18 cellular contexts compared by ENCODE assay signal in genomic region chr22:39246217-39246616, GRCh38. TPM values are rescaled to one million over a fixed set of nuclear protein-coding genes. Genes with fewer than 3 reads are reported as not detected.
DNase-seq lines count a peak whose midpoint lies in the region; ATAC-seq and TF ChIP-seq lines count a peak whose summit lies in the region.
"Had no signal": no experiment of that assay in that cellular context is flagged by ENCODE, and none has a peak within 500 bp of the region (broad histone marks: within the 10 kb centered on the region; RNA-seq: fewer than 3 reads in every experiment).

No MANE protein-coding gene starts in this region.

- H3K79me2 ChIP-seq in PC-9 (ENCODE audit: low read depth): peaks cover 29% of the 10 kb centered on the region

- no peak overlapping the region for H3K27ac Mint-ChIP-seq in CD4-positive, alpha-beta T cell
- H3K27ac Mint-ChIP-seq in central memory CD8-positive, alpha-beta T cell (ENCODE audit: low read depth): peak overlapping the region; percentile 56
- H3K27ac Mint-ChIP-seq in endodermal cell: no peak overlapping the region
- H3K27ac Mint-ChIP-seq: GM23338 had no signal

- peaks cover 11% of the 10 kb centered on the region for H3K27me3 Mint-ChIP-seq in CD4-positive, alpha-beta T cell
- H3K27me3 Mint-ChIP-seq in central memory CD8-positive, alpha-beta T cell: no peaks in the 10 kb centered on the region
- H3K27me3 Mint-ChIP-seq in endodermal cell (ENCODE audit: insufficient read depth): peaks cover 48% of the 10 kb centered on the region

- peaks cover 10% of the 10 kb centered on the region for H3K27me3 ChIP-seq in CD4-positive, alpha-beta T cell (ENCODE audit: control insufficient read depth, insufficient read depth, low read length)
- H3K27me3 ChIP-seq in PC-9 (ENCODE audit: insufficient read depth, low read depth) (no peaks in the 10 kb centered on the region), psoas muscle (ENCODE audit: insufficient read depth in 3 of 3, low read length in 2 of 3) (no peaks in the 10 kb centered on the region), endodermal cell (ENCODE audit: control insufficient read depth, insufficient read depth, low read length, poor library complexity, severe bottlenecking) (peaks cover 36% of the 10 kb centered on the region)

- peak overlapping the region; percentile 89 for H3K4me3 Mint-ChIP-seq in CD4-positive, alpha-beta T cell
- H3K4me3 Mint-ChIP-seq in central memory CD8-positive, alpha-beta T cell: peak overlapping the region; percentile 95
- H3K4me3 Mint-ChIP-seq in endodermal cell: no peak overlapping the region

- no peak for TF ChIP-seq CTCF in CD4-positive, alpha-beta T cell (IDR thresholded peaks at IDR 0.05)
- TF ChIP-seq CTCF in PC-9 (conservative IDR thresholded peaks at IDR 0.05) (no peak), psoas muscle (IDR thresholded peaks at IDR 0.05) (no peak), endodermal cell (conservative IDR thresholded peaks at IDR 0.05) (no peak)

- DNase-seq in CD4-positive, alpha-beta T cell: no peak
- DNase-seq in PC-9 (no peak), psoas muscle (no peak), endodermal cell (no peak), G401 (ENCODE audit: low spot score) (no peak), COR-L47 (lab: John Stamatoyannopoulos, UW) (no peak)
- DNase-seq in central memory CD8-positive, alpha-beta T cell (ENCODE audit: low spot score in 2 of 2): no peak
- DNase-seq: DMS79 treated with DMSO at 0.1 percent for 48 hours, IMR-90, NCI-H1105 treated with DMSO at 0.1 percent for 48 hours, NCI-H187, NCI-H226, NCI-H524 treated with DMSO at 0.1 percent for 48 hours, Peyer's patch had no signal

- 75 to 81% (median 75%) methylated on average over 3 of the region's 3 CpGs for WGBS in psoas muscle, 3 donors
- 89 to 100% methylated on average over 2 to 3 of the region's 3 CpGs for WGBS in endodermal cell (ENCODE audit: insufficient coverage in 1 of 2, insufficient read length in 1 of 2), 2 experiments

- H3K9me3 Mint-ChIP-seq in CD4-positive, alpha-beta T cell: no peaks in the 10 kb centered on the region
- H3K9me3 Mint-ChIP-seq in central memory CD8-positive, alpha-beta T cell: no peaks in the 10 kb centered on the region
- H3K9me3 Mint-ChIP-seq in endodermal cell: no peaks in the 10 kb centered on the region

- peaks cover 13% of the 10 kb centered on the region for H3K4me1 ChIP-seq in PC-9 (replicated peaks; ENCODE audit: insufficient read depth)
- peaks cover 31% of the 10 kb centered on the region for H3K4me1 ChIP-seq in psoas muscle
- H3K4me1 ChIP-seq in endodermal cell (ENCODE audit: control insufficient read depth, insufficient read depth, low read length): no peaks in the 10 kb centered on the region

- no peak overlapping the region for H3K4me2 ChIP-seq in PC-9
- H3K4me2 ChIP-seq: GM23338 had no signal

- intact Hi-C loops in CD4-positive, alpha-beta T cell (cut with DNase I, micrococcal nuclease): loop anchor here in 1 of 2 experiments (10.0 kb wide), 1 partner anchor 259 kb away; the partner anchor contains the start of gene MIEF1
- intact Hi-C loops in PC-9 (cut with micrococcal nuclease; ENCODE audit: unreplicated experiment) (loop anchor here (10.0 kb wide), 1 partner anchor 279 kb away; the partner anchor contains the start of gene ATF4), psoas muscle (cut with DNase I) (loop anchor here in 1 of 2 donors (5.0 kb wide), 1 partner anchor 61 kb away; no protein-coding TSS in a partner anchor)

- no peak overlapping the region for H3K27ac ChIP-seq in CD4-positive, alpha-beta T cell (ENCODE audit: low read depth, low read length)
- H3K27ac ChIP-seq in PC-9: no peak overlapping the region
- peak overlapping the region; percentile 27 for H3K27ac ChIP-seq in psoas muscle
- H3K27ac ChIP-seq in endodermal cell (ENCODE audit: low read depth, low read length): no peak overlapping the region
- H3K27ac ChIP-seq: C4-2B, Peyer's patch had no signal

- H3K36me3 Mint-ChIP-seq in CD4-positive, alpha-beta T cell (ENCODE audit: low read depth): peaks cover 11% of the 10 kb centered on the region
- peaks cover 23% of the 10 kb centered on the region for H3K36me3 Mint-ChIP-seq in central memory CD8-positive, alpha-beta T cell (ENCODE audit: insufficient read depth)
- no peaks in the 10 kb centered on the region for H3K36me3 Mint-ChIP-seq in endodermal cell (ENCODE audit: low read depth)

- peaks cover 51% of the 10 kb centered on the region for H3F3A ChIP-seq in PC-9 (ENCODE audit: insufficient read depth, low read depth)

- no peaks in the 10 kb centered on the region for H3K9me3 ChIP-seq in CD4-positive, alpha-beta T cell (ENCODE audit: control insufficient read depth, low read length)
- H3K9me3 ChIP-seq in PC-9 (ENCODE audit: insufficient read depth, low read depth) (no peaks in the 10 kb centered on the region), psoas muscle (no peaks in the 10 kb centered on the region), endodermal cell (ENCODE audit: control insufficient read depth, low read length) (no peaks in the 10 kb centered on the region)
- H3K9me3 ChIP-seq: Peyer's patch had no signal

- in situ Hi-C loops in G401 (cut with HindIII; ENCODE audit: low sequenced_read_pairs): no loop called here

- no peak overlapping the region for H2AFZ ChIP-seq in PC-9
- H2AFZ ChIP-seq: GM23338 had no signal

- BruUV-seq in PC-9 (replicated peaks; lab: Mats Ljungman, UMichigan): TSS peak; percentile 1

- ATAC-seq in CD4-positive, alpha-beta T cell (ENCODE audit: poor library complexity): no peak
- ATAC-seq in central memory CD8-positive, alpha-beta T cell (replicated peaks; ENCODE audit: extremely low read depth, poor library complexity, severe bottlenecking): no peak
- no peak for ATAC-seq in psoas muscle
- ATAC-seq: GM23338, HCT116, Right ventricle myocardium inferior had no signal

- H3K36me3 ChIP-seq in PC-9 (ENCODE audit: low read depth): no peaks in the 10 kb centered on the region
- H3K36me3 ChIP-seq in psoas muscle (ENCODE audit: insufficient read depth in 1 of 2, low read depth in 1 of 2): no peaks in the 10 kb centered on the region
- H3K36me3 ChIP-seq in endodermal cell (ENCODE audit: control insufficient read depth, insufficient read depth, low read length): no peaks in the 10 kb centered on the region
- H3K36me3 ChIP-seq: Peyer's patch had no signal

- H3K9me2 ChIP-seq in PC-9 (ENCODE audit: insufficient read depth): no peaks in the 10 kb centered on the region

- CTCF ChIA-PET in CD4-positive, alpha-beta T cell (lab: Charles Lee): no interaction called here
- CTCF ChIA-PET in PC-9 (lab: Charles Lee): interaction anchor here (0.9 kb wide), 1 partner anchor 477 kb away, joined by 3 read pairs; no protein-coding TSS in a partner anchor

- H3K4me3 ChIP-seq in PC-9: no peak overlapping the region
- H3K4me3 ChIP-seq in psoas muscle: no peak overlapping the region
- H3K4me3 ChIP-seq in endodermal cell (ENCODE audit: low read length): no peak overlapping the region
- H3K4me3 ChIP-seq: GM23338, Peyer's patch had no signal

- H4K20me1 ChIP-seq in PC-9 (ENCODE audit: insufficient read depth): no peaks in the 10 kb centered on the region

- H3K9ac ChIP-seq in endodermal cell (ENCODE audit: extremely low read depth, low read length, poor library complexity, severe bottlenecking): no peak overlapping the region

- POLR2A ChIA-PET in CD4-positive, alpha-beta T cell (lab: Charles Lee): interaction anchor here (1.5 to 8.8 kb wide), 2 partner anchors 11 to 71 kb away, joined by 4 to 96 read pairs; partner anchors contain the start of gene RPL3
- POLR2A ChIA-PET in PC-9 (lab: Charles Lee; ENCODE audit: unreplicated experiment): interaction anchor here (1.4 kb wide), 1 partner anchor 8 kb away, joined by 7 read pairs; no protein-coding TSS in a partner anchor

- peaks cover 17% of the 10 kb centered on the region for H3K4me1 Mint-ChIP-seq in CD4-positive, alpha-beta T cell (ENCODE audit: low read depth)
- peaks cover 23% of the 10 kb centered on the region for H3K4me1 Mint-ChIP-seq in central memory CD8-positive, alpha-beta T cell
- peaks cover 9% of the 10 kb centered on the region for H3K4me1 Mint-ChIP-seq in endodermal cell

RNA-seq across cellular contexts. Expression of gene PDGFB, which starts 1.4 kb away (rescaled TPM):
- under 1 TPM; 0.45 to 0.69 TPM for total RNA-seq in CD4-positive, alpha-beta T cell
- total RNA-seq in PC-9 (2021) (35.5 and 39.7 TPM in 2 replicates), psoas muscle (10 to 100 TPM in 3 of 4 donors, 1 to 10 TPM in 1; 7.5 to 16.4 (median 14.0) TPM), endodermal cell (10 to 100 TPM in 1 of 2 donors, 1 to 10 TPM in 1; 5.9 to 10.4 TPM)
- polyA plus RNA-seq in psoas muscle: 10 to 100 TPM in 1 of 3 donors, 1 to 10 TPM in 2; 5.2 to 10.1 (median 5.8) TPM
- 3.5 TPM for polyA plus RNA-seq in endodermal cell (2013, experiment 1 of 2)
- polyA plus RNA-seq in endodermal cell (2013, experiment 2 of 2): 3.3 TPM
- total RNA-seq in G401 (2014; rRNA removed; shearing (Covaris generic)): 5.0 and 17.1 TPM in 2 replicates
- total RNA-seq: IMR-90 had no signal
